In genomic region chr2:38436227-38436664, GRCh38 we compare ENCODE assay signal across 1 cellular context.
TF ChIP-seq lines count a peak whose summit lies in the region.

No MANE protein-coding gene starts in this region.

TF ChIP-seq in HepG2, 621 proteins besides CTCF, POLR2A, EP300 and RAD21 (continued from another document and continues in another):
- TF ChIP-seq ZBTB4 (CRISPR knock-in tag; IDR thresholded peaks at IDR 0.05; ENCODE audit: borderline replicate concordance) (0 out of 2 replicates have a peak, but pooled peaks have one; percentile 66), HOXA3 (CRISPR knock-in tag; IDR thresholded peaks at IDR 0.05) (peak; percentile 77; the same call in 1 of the 2 replicates), ATM (IDR thresholded peaks at IDR 0.05; ENCODE audit: borderline replicate concordance) (no peak), PAX8 (CRISPR knock-in tag; IDR thresholded peaks at IDR 0.05; ENCODE audit: borderline replicate concordance) (no peak), GPBP1L1 (CRISPR knock-in tag; IDR thresholded peaks at IDR 0.05) (no peak), LCORL (IDR thresholded peaks at IDR 0.05) (peak; percentile 76), LCORL (CRISPR knock-in tag; IDR thresholded peaks at IDR 0.05) (peak; percentile 98), ISX (CRISPR knock-in tag; conservative IDR thresholded peaks at IDR 0.05) (no peak), POGZ (CRISPR knock-in tag; IDR thresholded peaks at IDR 0.05) (peak; percentile 86), HMGXB3 (CRISPR knock-in tag; IDR thresholded peaks at IDR 0.05; ENCODE audit: borderline replicate concordance) (no peak), DRAP1 (CRISPR knock-in tag; IDR thresholded peaks at IDR 0.05) (0 out of 2 replicates have a peak, but pooled peaks have one; percentile 27), ZBTB7A (CRISPR knock-in tag; IDR thresholded peaks at IDR 0.05) (peak; percentile 87; the same call in 1 of the 2 replicates), CBX2 (IDR thresholded peaks at IDR 0.05; ENCODE audit: low read depth, low read length) (no peak), CBX2 (CRISPR knock-in tag; IDR thresholded peaks at IDR 0.05; ENCODE audit: low read depth) (peak; percentile 95; the same call in 1 of the 2 replicates), ZNF564 (CRISPR knock-in tag; IDR thresholded peaks at IDR 0.05) (0 out of 2 replicates have a peak, but pooled peaks have one; percentile 52), ZNF615 (CRISPR knock-in tag; IDR thresholded peaks at IDR 0.05; ENCODE audit: borderline replicate concordance) (no peak), ZMYM2 (CRISPR knock-in tag; IDR thresholded peaks at IDR 0.05) (peak; percentile 75), ZNF784 (CRISPR knock-in tag; IDR thresholded peaks at IDR 0.05; ENCODE audit: borderline replicate concordance) (no peak), ZNF737 (CRISPR knock-in tag; IDR thresholded peaks at IDR 0.05; ENCODE audit: borderline replicate concordance) (no peak), ZBTB37 (CRISPR knock-in tag; IDR thresholded peaks at IDR 0.05) (no peak), IRX3 (CRISPR knock-in tag; IDR thresholded peaks at IDR 0.05; ENCODE audit: borderline replicate concordance, low read depth) (no peak), MEF2D (CRISPR knock-in tag; IDR thresholded peaks at IDR 0.05) (peak; percentile 61; the same call in 1 of the 2 replicates), ZNF329 (CRISPR knock-in tag; IDR thresholded peaks at IDR 0.05; ENCODE audit: low read depth) (0 out of 2 replicates have a peak, but pooled peaks have one; percentile 31), ZNF33A (CRISPR knock-in tag; IDR thresholded peaks at IDR 0.05; ENCODE audit: borderline replicate concordance) (no peak), PREB (CRISPR knock-in tag; IDR thresholded peaks at IDR 0.05) (no peak), PITX1 (CRISPR knock-in tag; IDR thresholded peaks at IDR 0.05) (peak; percentile 97), ZNF546 (CRISPR knock-in tag; conservative IDR thresholded peaks at IDR 0.05) (no peak), ZMYM3 (CRISPR knock-in tag; IDR thresholded peaks at IDR 0.05) (peak; percentile 84), ZEB1 (IDR thresholded peaks at IDR 0.05; ENCODE audit: insufficient replicate concordance, low read depth) (peak; percentile 57), XRCC5 (optimal IDR thresholded peaks at IDR 0.05; ENCODE audit: low read length) (peak; percentile 32), MTF2 (CRISPR knock-in tag; IDR thresholded peaks at IDR 0.05; ENCODE audit: borderline replicate concordance) (no peak), NR2F2 (IDR thresholded peaks at IDR 0.05; ENCODE audit: borderline replicate concordance, low read depth) (peak; percentile 83), ZNF441 (CRISPR knock-in tag; IDR thresholded peaks at IDR 0.05; ENCODE audit: borderline replicate concordance) (no peak), SOX5 (CRISPR knock-in tag; IDR thresholded peaks at IDR 0.05; ENCODE audit: borderline replicate concordance) (peak; percentile 86), MIER2 (CRISPR knock-in tag; IDR thresholded peaks at IDR 0.05) (peak; percentile 74), ZNF670 (CRISPR knock-in tag; IDR thresholded peaks at IDR 0.05; ENCODE audit: borderline replicate concordance) (no peak), MED1 (CRISPR knock-in tag; IDR thresholded peaks at IDR 0.05) (peak; percentile 75), CREM (IDR thresholded peaks at IDR 0.05) (peak; percentile 59; the same call in 1 of the 2 replicates), CREM (CRISPR knock-in tag; IDR thresholded peaks at IDR 0.05) (no peak), NR2F1 (CRISPR knock-in tag; IDR thresholded peaks at IDR 0.05) (peak; percentile 80 to 82), CREB1 (IDR thresholded peaks at IDR 0.05) (no peak), CREB1 (CRISPR knock-in tag; IDR thresholded peaks at IDR 0.05) (peak; percentile 60), ZNF264 (CRISPR knock-in tag; IDR thresholded peaks at IDR 0.05) (peak; percentile 88), TBL1XR1 (IDR thresholded peaks at IDR 0.05; ENCODE audit: borderline replicate concordance, low read length, partially characterized antibody) (peak; percentile 42), ZNF576 (CRISPR knock-in tag; IDR thresholded peaks at IDR 0.05) (no peak), ZBTB39 (CRISPR knock-in tag; IDR thresholded peaks at IDR 0.05) (peak; percentile 54; the same call in 1 of the 2 replicates), GABPB1 (CRISPR knock-in tag; IDR thresholded peaks at IDR 0.05) (0 out of 2 replicates have a peak, but pooled peaks have one; percentile 33), SRSF4 (IDR thresholded peaks at IDR 0.05; ENCODE audit: low read depth, low read length, poor library complexity, severe bottlenecking) (no peak), FOSL1 (CRISPR knock-in tag; IDR thresholded peaks at IDR 0.05; ENCODE audit: borderline replicate concordance) (no peak), TBX2 (CRISPR knock-in tag; IDR thresholded peaks at IDR 0.05; ENCODE audit: borderline replicate concordance) (peak; percentile 94), FOXJ3 (CRISPR knock-in tag; IDR thresholded peaks at IDR 0.05; ENCODE audit: borderline replicate concordance) (peak; percentile 93), DMAP1 (CRISPR knock-in tag; IDR thresholded peaks at IDR 0.05) (peak; percentile 51; the same call in 1 of the 2 replicates), AKAP8 (CRISPR knock-in tag; IDR thresholded peaks at IDR 0.05) (peak; percentile 63; the same call in 1 of the 2 replicates), THAP7 (CRISPR knock-in tag; IDR thresholded peaks at IDR 0.05) (0 out of 2 replicates have a peak, but pooled peaks have one; percentile 48), ZSCAN9 (CRISPR knock-in tag; IDR thresholded peaks at IDR 0.05; ENCODE audit: borderline replicate concordance) (peak; percentile 45; the same call in 1 of the 2 replicates), HDAC1 (CRISPR knock-in tag; IDR thresholded peaks at IDR 0.05) (peak; percentile 66; the same call in 1 of the 2 replicates), TAF15 (IDR thresholded peaks at IDR 0.05; ENCODE audit: low read depth, low read length, poor library complexity, severe bottlenecking) (no peak)
